ENCODE assay signal across 20 cellular contexts in the genomic region with DNA sequence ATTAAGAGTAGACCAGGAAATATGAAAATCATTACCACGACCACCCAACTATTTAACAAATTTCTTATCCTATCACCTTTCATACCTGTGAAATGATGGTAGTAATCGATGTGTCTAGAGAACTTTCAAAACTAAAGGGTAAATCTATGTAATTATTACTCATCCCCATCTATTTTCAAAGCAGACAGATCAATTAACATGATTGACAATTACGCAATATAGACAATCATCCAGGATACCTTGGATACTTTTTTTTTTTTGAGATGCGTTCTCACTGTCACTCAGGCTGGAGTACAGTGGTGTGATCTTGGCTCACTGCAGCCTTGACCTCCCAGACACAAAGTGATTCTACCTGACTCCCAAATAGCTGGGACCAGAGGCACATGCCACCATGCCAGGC. TPM values are rescaled to one million over a fixed set of nuclear protein-coding genes. Genes with fewer than 3 reads are reported as not detected.
DNase-seq lines count a peak whose midpoint lies in the region; ATAC-seq, FAIRE-seq and TF ChIP-seq lines count a peak whose summit lies in the region.
"Had no signal": no experiment of that assay in that cellular context is flagged by ENCODE, and none has a peak within 500 bp of the region (broad histone marks: within the 10 kb centered on the region; RNA-seq: fewer than 3 reads in every experiment).

No MANE protein-coding gene starts in this region.

- H3K79me1 ChIP-seq in H1 (ENCODE audit: low read depth, low read length), result no peaks in the 10 kb centered on the region

- no TSS peak for BruUV-seq in HepG2 (replicated peaks; lab: Mats Ljungman, UMichigan)

- ATAC-seq in HepG2 (no peak), right lobe of liver (no peak), GM21529 (IDR thresholded peaks at IDR 0.05; ENCODE audit: unreplicated experiment) (no peak)
- ATAC-seq: A549; CD8-positive, alpha-beta T cell had no signal

- no peak overlapping the region for H2BK12ac ChIP-seq in H1 (ENCODE audit: low read depth, low read length)

- no peak overlapping the region for H2BK120ac ChIP-seq in H1 (replicated peaks; ENCODE audit: low read depth, low read length)

- 96% methylated on average over 4 of the region's 4 CpGs for WGBS in HepG2 (ENCODE audit: low lambda C conversion rate)
- WGBS in right lobe of liver (ENCODE audit: insufficient coverage, low coverage, low lambda C conversion rate, missing lambda C conversion rate), result 73% methylated on average over 4 of the region's 4 CpGs
- WGBS in H1 (ENCODE audit: extremely low coverage in 1 of 2, insufficient coverage in 1 of 2, insufficient read length in 1 of 2, insufficient replicate concordance in 2 of 2, low coverage in 1 of 2, low lambda C conversion rate in 2 of 2, missing lambda C conversion rate in 1 of 2), 2 experiments, result 97% methylated on average over 4 of the region's 4 CpGs; no CpG with 5 or more reads in 1 of the 2 experiments

- no peak for TF ChIP-seq EP300 in HepG2 (IDR thresholded peaks at IDR 0.05; ENCODE audit: low read depth in 2 of 2, low read length in 2 of 2)
- no peak for TF ChIP-seq EP300 in HepG2 (CRISPR knock-in tag; IDR thresholded peaks at IDR 0.05; ENCODE audit: borderline replicate concordance)
- TF ChIP-seq EP300 in H1 (IDR thresholded peaks at IDR 0.05; ENCODE audit: borderline replicate concordance in 1 of 2, low read depth in 2 of 2, low read length in 2 of 2), result no peak

- H3K79me2 ChIP-seq in HepG2 (ENCODE audit: insufficient read depth, low read length) (no peaks in the 10 kb centered on the region), H1 (ENCODE audit: control insufficient read depth in 1 of 2, insufficient read depth in 2 of 2, low read length in 2 of 2) (no peaks in the 10 kb centered on the region)

- no peaks in the 10 kb centered on the region for H3K9me3 ChIP-seq in HepG2 (ENCODE audit: low read length)
- no peaks in the 10 kb centered on the region for H3K9me3 ChIP-seq in right lobe of liver
- H3K9me3 ChIP-seq in H1 (ENCODE audit: insufficient read depth in 2 of 2, low read depth in 1 of 2, low read length in 1 of 2), result no peaks in the 10 kb centered on the region
- H3K9me3 ChIP-seq: A549; BLaER1 treated with 17β-estradiol and CSF1 and Interleukin-3, amounts not matched to agents 10 nM and 100 nM; Caco-2 had no signal

- H3K4ac ChIP-seq in H1 (replicated peaks; ENCODE audit: insufficient read length, low read depth, low read length), result no peak overlapping the region

- intact Hi-C loops in HepG2 (cut with micrococcal nuclease; ENCODE audit: unreplicated experiment) (no loop called here), right lobe of liver (cut with DNase I) (no loop called here)

- FAIRE-seq in HepG2 (lab: Jason Lieb, UNC), result no peak
- no peak for FAIRE-seq in H1 (lab: Jason Lieb, UNC)
- FAIRE-seq: A549, D721Med, G401.6, GM12891 had no signal

- CTCF ChIA-PET in HepG2 (lab: Yijun Ruan, JAX; ENCODE audit: low intra/inter-chr PET ratio, low total read pairs) (no interaction called here), H1 (lab: Charles Lee; ENCODE audit: partially characterized antibody) (no interaction called here)

- H3K4me3 ChIP-seq in HepG2 (replicated peaks in 1 of 3; ENCODE audit: insufficient read depth in 1 of 3, low read depth in 2 of 3, low read length in 3 of 3) (no peak overlapping the region), right lobe of liver (no peak overlapping the region), H1 (ENCODE audit: extremely low read depth in 1 of 4, insufficient read depth in 2 of 4, low read depth in 3 of 4, low read length in 4 of 4) (no peak overlapping the region)
- H3K4me3 ChIP-seq: A549; BLaER1 treated with 17β-estradiol and CSF1 and Interleukin-3, amounts not matched to agents 10 nM and 100 nM had no signal

- DNase-seq in HepG2 (ENCODE audit: low spot score) (no peak), right lobe of liver (no peak), H1 (ENCODE audit: low read depth in 1 of 2, low spot score in 2 of 2) (no peak), NK-92 (lab: John Stamatoyannopoulos, UW; ENCODE audit: unreplicated experiment) (no peak)
- DNase-seq: AML-193; Caco-2; Calu3; CD4-positive, alpha-beta T cell; CD8-positive, alpha-beta T cell; DMS79 treated with DMSO at 0.1 percent for 48 hours; GF-D8 had no signal

- no peak overlapping the region for H4K8ac ChIP-seq in H1 (ENCODE audit: extremely low read depth, insufficient read depth, low read length)

- no peak overlapping the region for H4K5ac ChIP-seq in H1 (ENCODE audit: insufficient read length, low read depth, low read length)

- POLR2A ChIA-PET in HepG2 (lab: Yijun Ruan, JAX), result interaction anchor here (0.8 kb wide), 1 partner anchor 44 kb away, joined by 4 read pairs; no protein-coding TSS in a partner anchor
- POLR2A ChIA-PET in H1 (lab: Charles Lee; ENCODE audit: partially characterized antibody), result interaction anchor here (1.0 kb wide), 1 partner anchor 61 kb away, joined by 3 read pairs; no protein-coding TSS in a partner anchor

- H3K23me2 ChIP-seq in H1 (ENCODE audit: low read depth, low read length), result peaks cover 6% of the 10 kb centered on the region; the same call in 1 of the 2 replicates

- peaks cover 13% of the 10 kb centered on the region for H3K4me1 ChIP-seq in HepG2 (ENCODE audit: insufficient read depth, low read length)
- H3K4me1 ChIP-seq in right lobe of liver, result peaks cover 0 to 4% (median 2%) of the 10 kb centered on the region in 4 donors
- H3K4me1 ChIP-seq in H1 (replicated peaks in 1 of 4; ENCODE audit: control insufficient read depth in 3 of 4, insufficient read depth in 4 of 4, low read length in 3 of 4), result no peaks in the 10 kb centered on the region

- no peak for TF ChIP-seq POLR2A in HepG2 (IDR thresholded peaks at IDR 0.05; ENCODE audit: insufficient read depth in 1 of 2, low read depth in 2 of 2, low read length in 2 of 2)
- no peak for TF ChIP-seq POLR2A in right lobe of liver (IDR thresholded peaks at IDR 0.05)
- no peak for TF ChIP-seq POLR2A in H1 (IDR thresholded peaks at IDR 0.05; ENCODE audit: control extremely low read depth in 1 of 2, low read depth in 2 of 2, low read length in 2 of 2)

- H3K18ac ChIP-seq in H1 (ENCODE audit: extremely low read depth, low read length), result no peak overlapping the region

- H2AK5ac ChIP-seq in H1 (ENCODE audit: low read depth, low read length), result no peak overlapping the region

- H4K20me1 ChIP-seq in HepG2 (ENCODE audit: insufficient read depth, low read length) (no peaks in the 10 kb centered on the region), H1 (replicated peaks in 1 of 2; ENCODE audit: control insufficient read depth in 1 of 2, insufficient read depth in 2 of 2, low read length in 2 of 2) (peaks cover 0 to 2% of the 10 kb centered on the region in 2 experiments)
- H4K20me1 ChIP-seq: BLaER1 treated with 17β-estradiol and CSF1 and Interleukin-3, amounts not matched to agents 10 nM and 100 nM had no signal

- H2AFZ ChIP-seq in HepG2 (ENCODE audit: low read length) (no peak overlapping the region), H1 (ENCODE audit: low read length) (no peak overlapping the region)

- in situ Hi-C loops in HepG2 (cut with HindIII; ENCODE audit: extremely low pct_ligation_motif_present, low pct_unique_long_range_greater_than_20kb), result no loop called here

- H4K91ac ChIP-seq in H1 (replicated peaks; ENCODE audit: insufficient read length, low read length), result no peak overlapping the region

- H3K23ac ChIP-seq in H1 (ENCODE audit: insufficient read length), result no peak overlapping the region

- TF ChIP-seq CTCF in HepG2 (CRISPR knock-in tag; IDR thresholded peaks at IDR 0.05), result no peak
- no peak for TF ChIP-seq CTCF in right lobe of liver (IDR thresholded peaks at IDR 0.05)
- no peak for TF ChIP-seq CTCF in H1 (IDR thresholded peaks at IDR 0.05; ENCODE audit: control extremely low read depth in 1 of 3, insufficient read depth in 1 of 3, low read depth in 1 of 3, low read length in 3 of 3)

- no peak overlapping the region for H2BK5ac ChIP-seq in H1 (ENCODE audit: low read depth, low read length)

- H2BK20ac ChIP-seq in H1 (ENCODE audit: low read length), result no peak overlapping the region

- H3K36me3 ChIP-seq in HepG2 (replicated peaks in 1 of 2; ENCODE audit: control insufficient read depth in 1 of 2, insufficient read depth in 2 of 2, low read length in 2 of 2) (peaks cover 6 to 32% of the 10 kb centered on the region in 2 experiments), right lobe of liver (peaks cover 0 to 2% (median 0%) of the 10 kb centered on the region in 4 donors), H1 (ENCODE audit: control insufficient read depth in 2 of 4, insufficient read depth in 4 of 4, low read length in 3 of 4) (peaks cover 0 to 20% (median 2%) of the 10 kb centered on the region in 4 experiments; a peak in 2 of 8 replicates)

- H3K14ac ChIP-seq in H1 (ENCODE audit: insufficient read length), result no peak overlapping the region

- no peak for TF ChIP-seq RAD21 in HepG2 (CRISPR knock-in tag; IDR thresholded peaks at IDR 0.05)
- TF ChIP-seq RAD21 in H1 (IDR thresholded peaks at IDR 0.05 in 1 of 2, conservative IDR thresholded peaks at IDR 0.05 in 1 of 2; ENCODE audit: low read depth in 2 of 2, low read length in 2 of 2), result no peak

- no peak overlapping the region for H3K9ac ChIP-seq in HepG2 (ENCODE audit: insufficient read depth, low read depth, low read length)
- H3K9ac ChIP-seq in H1 (replicated peaks in 1 of 4; ENCODE audit: extremely low read depth in 1 of 4, low read depth in 3 of 4, low read length in 3 of 4), result no peak overlapping the region
- H3K9ac ChIP-seq: BLaER1 treated with 17β-estradiol and CSF1 and Interleukin-3, amounts not matched to agents 10 nM and 100 nM had no signal

- no peak overlapping the region for H3K56ac ChIP-seq in H1 (replicated peaks; ENCODE audit: insufficient read length, low read depth, low read length)

- no peak overlapping the region for H2BK15ac ChIP-seq in H1 (ENCODE audit: low read length)

- H3K27me3 ChIP-seq in HepG2 (ENCODE audit: control insufficient read depth in 1 of 2, insufficient read depth in 2 of 2, low read length in 2 of 2) (no peaks in the 10 kb centered on the region; a peak in 1 of 5 replicates), right lobe of liver (no peaks in the 10 kb centered on the region), H1 (replicated peaks in 1 of 4; ENCODE audit: control insufficient read depth in 3 of 4, extremely low read depth in 1 of 4, insufficient read depth in 3 of 4, low read length in 3 of 4) (no peaks in the 10 kb centered on the region)
- H3K27me3 ChIP-seq: BLaER1 treated with 17β-estradiol and CSF1 and Interleukin-3, amounts not matched to agents 10 nM and 100 nM had no signal

- no peak overlapping the region for H3K27ac ChIP-seq in HepG2 (ENCODE audit: extremely low read length, insufficient read depth, low read length)
- no peak overlapping the region for H3K27ac ChIP-seq in right lobe of liver
- H3K27ac ChIP-seq in H1 (ENCODE audit: low read depth, low read length), result no peak overlapping the region
- H3K27ac ChIP-seq: 22Rv1; A549; BLaER1 treated with 17β-estradiol and CSF1 and Interleukin-3, amounts not matched to agents 10 nM and 100 nM; C4-2B had no signal

- no peak overlapping the region for H3K4me2 ChIP-seq in HepG2 (ENCODE audit: low read depth, low read length)
- H3K4me2 ChIP-seq in H1 (ENCODE audit: insufficient read depth in 1 of 2, low read depth in 2 of 2, low read length in 2 of 2), result no peak overlapping the region
- H3K4me2 ChIP-seq: A549; BLaER1 treated with 17β-estradiol and CSF1 and Interleukin-3, amounts not matched to agents 10 nM and 100 nM had no signal

RNA-seq across cellular contexts. Expression of gene C16orf46, which starts 4.0 kb away (rescaled TPM):
- 0.38 and 1.9 TPM in 2 replicates for total RNA-seq in HepG2 (2016; rRNA removed; fragmentation: Illumina TruSeq; extraction: Trizol)
- 0.44 TPM in 1 of 2 replicates, not detected in the other for total RNA-seq in HepG2 (2016; cell fraction: cytosol; rRNA removed; fragmentation: Illumina TruSeq; extraction: Trizol; ENCODE audit: low read depth)
- 0.56 and 0.58 TPM in 2 replicates for total RNA-seq in HepG2 (2016; cell fraction: insoluble cytoplasmic fraction; rRNA removed; fragmentation: Illumina TruSeq; extraction: Trizol)
- total RNA-seq in HepG2 (2016; cell fraction: membrane; rRNA removed; fragmentation: Illumina TruSeq; extraction: Trizol), result 0.31 and 0.86 TPM in 2 replicates
- total RNA-seq in HepG2 (2016; cell fraction: nucleus; rRNA removed; fragmentation: Illumina TruSeq; extraction: Trizol), result 0.50 and 0.62 TPM in 2 replicates
- 0.39 and 0.55 TPM in 2 replicates for polyA plus RNA-seq in HepG2 (2011; rRNA removed)
- 0.36 and 0.47 TPM in 2 replicates for polyA plus RNA-seq in HepG2 (2011; cell fraction: cytosol; rRNA removed)
- polyA plus RNA-seq in HepG2 (2011; cell fraction: nucleus; rRNA removed), result 0.11 and 1.4 TPM in 2 replicates
- polyA plus RNA-seq in HepG2 (2012), result 0.42 and 0.80 TPM in 2 replicates
- 0.33 and 0.52 TPM in 2 replicates for polyA plus RNA-seq in HepG2 (2016; cell fraction: cytosol; fragmentation: Illumina TruSeq; extraction: Trizol; ENCODE audit: low read depth)
- polyA plus RNA-seq in HepG2 (2016; cell fraction: insoluble cytoplasmic fraction; fragmentation: Illumina TruSeq; extraction: Trizol; ENCODE audit: low read depth), result 0.52 and 1.2 TPM in 2 replicates
- 0.50 and 0.52 TPM in 2 replicates for polyA plus RNA-seq in HepG2 (2016; cell fraction: membrane; fragmentation: Illumina TruSeq; extraction: Trizol; ENCODE audit: low read depth)
- 0.32 and 0.67 TPM in 2 replicates for polyA plus RNA-seq in HepG2 (2016; cell fraction: nucleus; fragmentation: Illumina TruSeq; extraction: Trizol; ENCODE audit: insufficient read depth, low read depth)
- polyA minus RNA-seq in HepG2 (2011; rRNA and poly(A)+ RNA removed; ENCODE audit: low replicate concordance), result not detected in 2 replicates
- polyA minus RNA-seq in HepG2 (2011; cell fraction: cytosol; rRNA and poly(A)+ RNA removed), result 0.70 TPM in 1 of 2 replicates, not detected in the other
- 1.1 and 1.3 TPM in 2 replicates for polyA minus RNA-seq in HepG2 (2011; cell fraction: nucleus; rRNA and poly(A)+ RNA removed)
- total RNA-seq in right lobe of liver, result 1 to 10 TPM in 3 of 6 experiments, under 1 TPM in 2, not detected in 1; 0.55 to 2.0 (median 1.2) TPM
- 0.60 and 1.1 TPM in 2 replicates for total RNA-seq in H1 (2021; fragmentation: NEBNext Ultra II Directional; extraction: Animal tissue kit (Norgen Biotek cat#: 25700))
- 0.48 and 0.52 TPM in 2 replicates for polyA plus RNA-seq in H1 (2011; rRNA removed)
- 0.65 TPM for polyA plus RNA-seq in H1 (2011; cell fraction: cytosol; rRNA removed)
- 1.3 TPM for polyA plus RNA-seq in H1 (2011; cell fraction: nucleus; rRNA removed)
- polyA plus RNA-seq in H1 (2012, experiment 1 of 2), result 0.13 to 0.62 TPM (median 0.33 TPM) in 4 replicates
- 0.96 TPM for polyA plus RNA-seq in H1 (2012, experiment 2 of 2)
- 1.1 TPM for polyA plus RNA-seq in H1 (2013, experiment 1 of 2)
- 0.70 TPM for polyA plus RNA-seq in H1 (2013, experiment 2 of 2)
- 0.83 TPM in 1 of 2 replicates, not detected in the other for polyA minus RNA-seq in H1 (2011; rRNA and poly(A)+ RNA removed)
- 2.7 TPM for polyA minus RNA-seq in H1 (2011; cell fraction: cytosol; rRNA and poly(A)+ RNA removed)
- polyA minus RNA-seq in H1 (2011; cell fraction: nucleus; rRNA and poly(A)+ RNA removed), result not detected
- total RNA-seq: B cell had no signal

RNA-seq across cellular contexts. Expression of gene GCSH, which starts 15.2 kb away (rescaled TPM):
- total RNA-seq in HepG2 (2016; rRNA removed; fragmentation: Illumina TruSeq; extraction: Trizol) (103 and 117 TPM in 2 replicates), right lobe of liver (10 to 100 TPM; 41.8 to 77.1 (median 52.4) TPM)
- 84.9 and 85.5 TPM in 2 replicates for total RNA-seq in HepG2 (2016; cell fraction: cytosol; rRNA removed; fragmentation: Illumina TruSeq; extraction: Trizol; ENCODE audit: low read depth)
- total RNA-seq in HepG2 (2016; cell fraction: insoluble cytoplasmic fraction; rRNA removed; fragmentation: Illumina TruSeq; extraction: Trizol), result 106 and 120 TPM in 2 replicates
- 113 and 134 TPM in 2 replicates for total RNA-seq in HepG2 (2016; cell fraction: membrane; rRNA removed; fragmentation: Illumina TruSeq; extraction: Trizol)
- 71.3 and 72.1 TPM in 2 replicates for total RNA-seq in HepG2 (2016; cell fraction: nucleus; rRNA removed; fragmentation: Illumina TruSeq; extraction: Trizol)
- polyA plus RNA-seq in HepG2 (2011; rRNA removed) (23.5 and 35.9 TPM in 2 replicates), H1 (2011; rRNA removed) (25.1 and 28.2 TPM in 2 replicates)
- polyA plus RNA-seq in HepG2 (2011; cell fraction: cytosol; rRNA removed), result 20.5 and 24.4 TPM in 2 replicates
- 8.8 and 13.9 TPM in 2 replicates for polyA plus RNA-seq in HepG2 (2011; cell fraction: nucleus; rRNA removed)
- 56.2 and 79.0 TPM in 2 replicates for polyA plus RNA-seq in HepG2 (2012)
- 230 and 257 TPM in 2 replicates for polyA plus RNA-seq in HepG2 (2016; cell fraction: cytosol; fragmentation: Illumina TruSeq; extraction: Trizol; ENCODE audit: low read depth)
- 211 and 234 TPM in 2 replicates for polyA plus RNA-seq in HepG2 (2016; cell fraction: insoluble cytoplasmic fraction; fragmentation: Illumina TruSeq; extraction: Trizol; ENCODE audit: low read depth)
- polyA plus RNA-seq in HepG2 (2016; cell fraction: membrane; fragmentation: Illumina TruSeq; extraction: Trizol; ENCODE audit: low read depth), result 224 and 230 TPM in 2 replicates
- polyA plus RNA-seq in HepG2 (2016; cell fraction: nucleus; fragmentation: Illumina TruSeq; extraction: Trizol; ENCODE audit: insufficient read depth, low read depth), result 155 and 164 TPM in 2 replicates
- 4.9 and 6.7 TPM in 2 replicates for polyA minus RNA-seq in HepG2 (2011; rRNA and poly(A)+ RNA removed; ENCODE audit: low replicate concordance)
- 17.2 and 17.8 TPM in 2 replicates for polyA minus RNA-seq in HepG2 (2011; cell fraction: cytosol; rRNA and poly(A)+ RNA removed)
- polyA minus RNA-seq in HepG2 (2011; cell fraction: nucleus; rRNA and poly(A)+ RNA removed), result 21.4 and 23.0 TPM in 2 replicates
- 103 and 108 TPM in 2 replicates for total RNA-seq in H1 (2021; fragmentation: NEBNext Ultra II Directional; extraction: Animal tissue kit (Norgen Biotek cat#: 25700))
- polyA plus RNA-seq in H1 (2011; cell fraction: cytosol; rRNA removed), result 56.5 TPM
- polyA plus RNA-seq in H1 (2011; cell fraction: nucleus; rRNA removed), result 28.5 TPM
- 31.9 to 88.2 TPM (median 35.2 TPM) in 4 replicates for polyA plus RNA-seq in H1 (2012, experiment 1 of 2)
- polyA plus RNA-seq in H1 (2012, experiment 2 of 2), result 62.6 TPM
- 120 TPM for polyA plus RNA-seq in H1 (2013, experiment 1 of 2)
- polyA plus RNA-seq in H1 (2013, experiment 2 of 2), result 119 TPM
- 3.6 and 4.5 TPM in 2 replicates for polyA minus RNA-seq in H1 (2011; rRNA and poly(A)+ RNA removed)
- 48.0 TPM for polyA minus RNA-seq in H1 (2011; cell fraction: cytosol; rRNA and poly(A)+ RNA removed)
- polyA minus RNA-seq in H1 (2011; cell fraction: nucleus; rRNA and poly(A)+ RNA removed), result 22.8 TPM

RNA-seq across cellular contexts. Expression of gene ATMIN, which starts 45.4 kb away (rescaled TPM):
- 60.4 and 74.7 TPM in 2 replicates for total RNA-seq in HepG2 (2016; rRNA removed; fragmentation: Illumina TruSeq; extraction: Trizol)
- total RNA-seq in HepG2 (2016; cell fraction: cytosol; rRNA removed; fragmentation: Illumina TruSeq; extraction: Trizol; ENCODE audit: low read depth), result 33.0 and 38.8 TPM in 2 replicates
- 61.5 and 70.5 TPM in 2 replicates for total RNA-seq in HepG2 (2016; cell fraction: insoluble cytoplasmic fraction; rRNA removed; fragmentation: Illumina TruSeq; extraction: Trizol)
- 116 and 141 TPM in 2 replicates for total RNA-seq in HepG2 (2016; cell fraction: membrane; rRNA removed; fragmentation: Illumina TruSeq; extraction: Trizol)
- 37.1 and 38.6 TPM in 2 replicates for total RNA-seq in HepG2 (2016; cell fraction: nucleus; rRNA removed; fragmentation: Illumina TruSeq; extraction: Trizol)
- polyA plus RNA-seq in HepG2 (2011; rRNA removed), result 30.4 and 34.6 TPM in 2 replicates
- polyA plus RNA-seq in HepG2 (2011; cell fraction: cytosol; rRNA removed), result 18.8 and 33.3 TPM in 2 replicates
- polyA plus RNA-seq in HepG2 (2011; cell fraction: nucleus; rRNA removed), result 12.4 and 15.2 TPM in 2 replicates
- 26.9 TPM in 2 replicates for polyA plus RNA-seq in HepG2 (2012)
- 52.2 and 56.7 TPM in 2 replicates for polyA plus RNA-seq in HepG2 (2016; cell fraction: cytosol; fragmentation: Illumina TruSeq; extraction: Trizol; ENCODE audit: low read depth)
- polyA plus RNA-seq in HepG2 (2016; cell fraction: insoluble cytoplasmic fraction; fragmentation: Illumina TruSeq; extraction: Trizol; ENCODE audit: low read depth), result 70.0 and 73.6 TPM in 2 replicates
- polyA plus RNA-seq in HepG2 (2016; cell fraction: membrane; fragmentation: Illumina TruSeq; extraction: Trizol; ENCODE audit: low read depth), result 113 and 129 TPM in 2 replicates
- 53.5 and 53.8 TPM in 2 replicates for polyA plus RNA-seq in HepG2 (2016; cell fraction: nucleus; fragmentation: Illumina TruSeq; extraction: Trizol; ENCODE audit: insufficient read depth, low read depth)
- 32.5 and 50.4 TPM in 2 replicates for polyA minus RNA-seq in HepG2 (2011; rRNA and poly(A)+ RNA removed; ENCODE audit: low replicate concordance)
- 25.9 and 27.0 TPM in 2 replicates for polyA minus RNA-seq in HepG2 (2011; cell fraction: cytosol; rRNA and poly(A)+ RNA removed)
- polyA minus RNA-seq in HepG2 (2011; cell fraction: nucleus; rRNA and poly(A)+ RNA removed), result 22.4 and 30.6 TPM in 2 replicates
- 10 to 100 TPM; 12.8 to 15.5 (median 14.6) TPM for total RNA-seq in right lobe of liver
- 55.9 and 59.8 TPM in 2 replicates for total RNA-seq in H1 (2021; fragmentation: NEBNext Ultra II Directional; extraction: Animal tissue kit (Norgen Biotek cat#: 25700))
- 20.2 and 34.8 TPM in 2 replicates for polyA plus RNA-seq in H1 (2011; rRNA removed)
- polyA plus RNA-seq in H1 (2011; cell fraction: cytosol; rRNA removed), result 25.3 TPM
- 18.3 TPM for polyA plus RNA-seq in H1 (2011; cell fraction: nucleus; rRNA removed)
- 27.0 to 40.7 TPM (median 34.3 TPM) in 4 replicates for polyA plus RNA-seq in H1 (2012, experiment 1 of 2)
- polyA plus RNA-seq in H1 (2012, experiment 2 of 2), result 5.1 TPM
- 37.1 TPM for polyA plus RNA-seq in H1 (2013, experiment 1 of 2)
- polyA plus RNA-seq in H1 (2013, experiment 2 of 2), result 40.4 TPM
- polyA minus RNA-seq in H1 (2011; rRNA and poly(A)+ RNA removed), result 53.9 and 72.4 TPM in 2 replicates
- 26.3 TPM for polyA minus RNA-seq in H1 (2011; cell fraction: cytosol; rRNA and poly(A)+ RNA removed)
- 57.4 TPM for polyA minus RNA-seq in H1 (2011; cell fraction: nucleus; rRNA and poly(A)+ RNA removed)

Comparison
In these comparisons a context has a peak if more than half of its experiments do, and no peak if none do; other contexts are left out.
1. Of the 41 proteins assayed by ChIP-seq in both HepG2 and H1: peak only in HepG2: none; only in H1: none; in both: CEBPB; in neither: 40.